In genomic region chr19:1438035-1438932, GRCh38 we compare ENCODE assay signal across 8 cellular contexts. TPM values are rescaled to one million over a fixed set of nuclear protein-coding genes. Genes with fewer than 3 reads are reported as not detected.
A peak's percentile ranks its signal among the peaks of the same experiment; 100 is the strongest.
DNase-seq lines count a peak whose midpoint lies in the region; ATAC-seq, FAIRE-seq and TF ChIP-seq lines count a peak whose summit lies in the region.

Gene RPS15 (plus strand): TSS chr19:1438396. CDS start chr19:1438426, 30 bp downstream.

- H3K4me1 ChIP-seq in left ventricle myocardium inferior (peaks cover 34% of the 10 kb centered on the region), psoas muscle (peaks cover 36% of the 10 kb centered on the region), urinary bladder (ENCODE audit: insufficient read depth) (no peaks in the 10 kb centered on the region)

- DNase-seq in GM12892 (ENCODE audit: insufficient read length) (peak; percentile 95), NCI-H1694 treated with DMSO at 0.1 percent for 48 hours (lab: John Stamatoyannopoulos, UW) (peak; percentile 83), T-helper 17 cell (peak; percentile 93 to 96 (median 96)), amniotic stem cell (lab: John Stamatoyannopoulos, UW) (peak; percentile 88), left ventricle myocardium inferior (peak; percentile 95), psoas muscle (peak; percentile 95 to 98)

- H3K36me3 ChIP-seq in left ventricle myocardium inferior, result peaks cover 62% of the 10 kb centered on the region
- H3K36me3 ChIP-seq in psoas muscle (ENCODE audit: insufficient read depth in 1 of 2, low read depth in 1 of 2), result peaks cover 20 to 63% of the 10 kb centered on the region in 2 donors
- peaks cover 9% of the 10 kb centered on the region for H3K36me3 ChIP-seq in urinary bladder (ENCODE audit: insufficient read depth)

- H3K36me3 Mint-ChIP-seq in T-helper 17 cell (ENCODE audit: low read depth), result peaks cover 6% of the 10 kb centered on the region

- no peaks in the 10 kb centered on the region for H3K27me3 Mint-ChIP-seq in T-helper 17 cell

- TF ChIP-seq POLR2A in GM12892 (IDR thresholded peaks at IDR 0.05; ENCODE audit: low read depth, low read length), result peak; percentile 100

- no peaks in the 10 kb centered on the region for H3K27me3 ChIP-seq in left ventricle myocardium inferior (ENCODE audit: low read depth)
- H3K27me3 ChIP-seq in psoas muscle (ENCODE audit: insufficient read depth in 3 of 3, low read length in 2 of 3), result no peaks in the 10 kb centered on the region

- peak within 1 kb of the TSS; percentile 98 for H3K4me3 Mint-ChIP-seq in T-helper 17 cell

- H3K9me3 ChIP-seq in T-helper 17 cell (ENCODE audit: control insufficient read depth, low read length, poor library complexity, severe bottlenecking), result no peaks in the 10 kb centered on the region
- H3K9me3 ChIP-seq in left ventricle myocardium inferior (replicated peaks), result no peaks in the 10 kb centered on the region
- no peaks in the 10 kb centered on the region for H3K9me3 ChIP-seq in psoas muscle

- TF ChIP-seq CTCF in left ventricle myocardium inferior (IDR thresholded peaks at IDR 0.05; ENCODE audit: borderline replicate concordance) (peak; percentile 97), psoas muscle (IDR thresholded peaks at IDR 0.05) (peak; percentile 91)

- ATAC-seq in HG02870 (IDR thresholded peaks at IDR 0.05; ENCODE audit: unreplicated experiment) (peak; percentile 75), T-helper 17 cell (peak; percentile 88), psoas muscle (peak; percentile 88 to 94 (median 92))

- H3K27ac Mint-ChIP-seq in T-helper 17 cell, result peak within 1 kb of the TSS; percentile 96

- WGBS in psoas muscle, 3 donors, result 1% methylated on average over 85 to 100 of the region's 100 CpGs
- WGBS in urinary bladder, result 1% methylated on average over 100 of the region's 100 CpGs

- peak within 1 kb of the TSS; percentile 85 for H3K27ac ChIP-seq in left ventricle myocardium inferior (replicated peaks)
- peak within 1 kb of the TSS; percentile 91 for H3K27ac ChIP-seq in psoas muscle
- peak within 1 kb of the TSS; percentile 82 for H3K27ac ChIP-seq in urinary bladder (ENCODE audit: low read depth)

- FAIRE-seq in GM12892 (lab: Jason Lieb, UNC), result peak; percentile 100

- H3K4me3 ChIP-seq in left ventricle myocardium inferior (peak within 1 kb of the TSS; percentile 79), psoas muscle (peak within 1 kb of the TSS; percentile 99), urinary bladder (ENCODE audit: low read depth, low read length) (peak within 1 kb of the TSS; percentile 95)

- intact Hi-C loops in left ventricle myocardium inferior (cut with micrococcal nuclease), result no loop called here
- intact Hi-C loops in psoas muscle (cut with DNase I), result no loop called here

- peaks cover 18% of the 10 kb centered on the region for H3K4me1 Mint-ChIP-seq in T-helper 17 cell

RNA-seq across cellular contexts. Expression of gene RPS15, which starts in this region (rescaled TPM):
- polyA plus RNA-seq in GM12892 (2012; ENCODE audit: missing spikeins), result 1,490 TPM
- total RNA-seq in T-helper 17 cell, result 1,000 to 10,000 TPM; 1,653 to 1,678 TPM
- total RNA-seq in left ventricle myocardium inferior, result 588 TPM
- 100 to 1,000 TPM; 697 to 992 (median 943) TPM for total RNA-seq in psoas muscle
- polyA plus RNA-seq in psoas muscle, result 1,000 to 10,000 TPM; 2,739 to 4,077 (median 3,158) TPM
- 507 TPM for total RNA-seq in urinary bladder
- 3,233 TPM for polyA plus RNA-seq in urinary bladder

Comparison
In these comparisons a context has a peak if more than half of its experiments do, and no peak if none do; other contexts are left out.
1. Peak in every context shown above with its lines: DNase-seq, ATAC-seq, H3K4me3 ChIP-seq and H3K27ac ChIP-seq.